30 cellular contexts compared by ENCODE assay signal in the genomic region with DNA sequence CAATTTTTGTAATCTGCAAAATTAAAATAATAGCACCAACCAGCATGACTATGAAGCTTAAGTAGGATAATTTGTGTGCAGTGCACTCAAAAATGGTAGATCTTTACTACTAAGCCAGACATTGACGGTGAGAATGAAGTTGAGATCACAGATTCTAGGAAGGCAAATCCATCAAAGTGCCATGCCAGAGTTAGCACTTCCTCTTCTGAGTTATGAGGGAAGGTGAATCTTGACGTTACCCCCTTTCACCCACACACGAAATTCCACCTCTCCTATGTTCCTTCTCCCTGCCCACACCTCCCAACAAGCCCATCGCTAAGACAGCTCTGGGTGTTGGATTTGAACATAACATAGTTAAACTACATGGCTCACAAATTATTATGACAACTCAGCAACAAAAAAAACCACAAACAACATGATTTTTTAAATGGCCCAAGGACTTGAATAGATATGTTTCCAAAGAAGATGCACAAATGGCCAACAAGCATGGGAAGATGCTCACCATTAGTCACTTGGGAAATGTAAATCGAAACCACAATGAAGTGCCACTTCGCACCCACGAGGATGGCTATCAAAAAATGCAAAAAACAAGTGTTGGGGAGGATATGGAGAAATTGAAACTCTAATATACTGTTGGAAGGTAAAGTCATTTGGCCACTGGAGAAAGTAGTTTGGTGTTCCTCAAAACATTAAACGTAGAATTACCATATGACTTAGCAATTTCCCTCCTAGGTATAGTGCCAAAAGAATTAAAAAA.
"Had no signal": no experiment of that assay in that cellular context is flagged by ENCODE, and none has a peak within 500 bp of the region (broad histone marks: within the 10 kb centered on the region; RNA-seq: fewer than 3 reads in every experiment).

No MANE protein-coding gene starts in this region.

- H3K9me3 ChIP-seq: gastroesophageal sphincter, pancreas, prostate gland, thyroid gland, upper lobe of left lung, vagina had no signal

- H3K27me3 ChIP-seq: gastroesophageal sphincter, hepatocyte, pancreas, thyroid gland, upper lobe of left lung, vagina had no signal

- H3K36me3 ChIP-seq: gastroesophageal sphincter, pancreas, prostate gland, thyroid gland, upper lobe of left lung, vagina, WERI-Rb-1 had no signal

- ATAC-seq: activated CD4-positive, CD25-positive, alpha-beta regulatory T cell treated with anti-CD3 and anti-CD28 coated beads, Interleukin-2, amount 50 U/mL, for 24 hours; gastroesophageal sphincter; left colon; pancreas; sciatic nerve; stimulated activated memory B cell treated with anti-CD40 and anti-IgM and Interleukin-4, amounts not matched to agents 10 μg/mL and 1 μg/mL and 100 μg/mL, for 72 hours; stimulated activated naive CD8-positive, alpha-beta T cell treated with anti-CD3 and anti-CD28 coated beads, Interleukin-15, amount 100 ng/mL, for 72 hours; T-helper 17 cell had no signal

- H3K27me3 Mint-ChIP-seq: activated naive CD4-positive, alpha-beta T cell treated with anti-CD3 and anti-CD28 coated beads, Interleukin-2, amount 50 U/mL, for 24 hours; stimulated activated naive CD8-positive, alpha-beta T cell treated with anti-CD3 and anti-CD28 coated beads, Interleukin-15, amount 100 ng/mL, for 72 hours; T-helper 17 cell had no signal

- H3K4me3 ChIP-seq: gastroesophageal sphincter, hepatocyte, pancreas, prostate gland, skin epidermis, thyroid gland, upper lobe of left lung, vagina had no signal

- H3K4me1 Mint-ChIP-seq: neural crest cell; stimulated activated memory B cell treated with anti-CD40 and anti-IgM and Interleukin-4, amounts not matched to agents 10 μg/mL and 1 μg/mL and 100 μg/mL, for 72 hours had no signal

- H2AFZ ChIP-seq: hepatocyte had no signal

- H3K27ac Mint-ChIP-seq: activated naive CD4-positive, alpha-beta T cell treated with anti-CD3 and anti-CD28 coated beads, Interleukin-2, amount 50 U/mL, for 24 hours; stimulated activated memory B cell treated with anti-CD40 and anti-IgM and Interleukin-4, amounts not matched to agents 10 μg/mL and 1 μg/mL and 100 μg/mL, for 72 hours; stimulated activated naive CD8-positive, alpha-beta T cell treated with anti-CD3 and anti-CD28 coated beads, Interleukin-15, amount 100 ng/mL, for 72 hours; T-helper 17 cell had no signal

- DNase-seq: activated CD8-positive, alpha-beta memory T cell treated with anti-CD3 and anti-CD28 coated beads for 24 hours; activated gamma-delta T cell treated with Interleukin-2 at 50 U/mL for 16 hours; anterior cingulate cortex; effector CD8-positive, alpha-beta T cell; kidney; left colon; mammary epithelial cell; nucleus accumbens; pancreas; retina; stimulated activated CD4-positive, alpha-beta T cell treated with anti-CD3 and anti-CD28 coated beads, Interleukin-12 subunit alpha, Interleukin-12 subunit beta, amount 100 ng/mL, for 4 hours; stimulated activated CD4-positive, alpha-beta T cell treated with anti-CD3 and anti-CD28 coated beads, Interleukin-4, amount 100 ng/mL, for 1 hour; stimulated activated naive CD8-positive, alpha-beta T cell treated with anti-CD3 and anti-CD28 coated beads, Interleukin-15, amount 100 ng/mL, for 72 hours; T-helper 17 cell; T1000; thyroid gland; upper lobe of left lung; WERI-Rb-1 had no signal

- H3K36me3 Mint-ChIP-seq: activated naive CD4-positive, alpha-beta T cell treated with anti-CD3 and anti-CD28 coated beads, Interleukin-2, amount 50 U/mL, for 24 hours; stimulated activated memory B cell treated with anti-CD40 and anti-IgM and Interleukin-4, amounts not matched to agents 10 μg/mL and 1 μg/mL and 100 μg/mL, for 72 hours had no signal

- H3K4me3 Mint-ChIP-seq: activated naive CD4-positive, alpha-beta T cell treated with anti-CD3 and anti-CD28 coated beads, Interleukin-2, amount 50 U/mL, for 24 hours; neural crest cell; stimulated activated memory B cell treated with anti-CD40 and anti-IgM and Interleukin-4, amounts not matched to agents 10 μg/mL and 1 μg/mL and 100 μg/mL, for 72 hours; stimulated activated naive CD8-positive, alpha-beta T cell treated with anti-CD3 and anti-CD28 coated beads, Interleukin-15, amount 100 ng/mL, for 72 hours; T-helper 17 cell had no signal

- H3K4me1 ChIP-seq: pancreas, prostate gland, thyroid gland, upper lobe of left lung had no signal

- H3K9me3 Mint-ChIP-seq: neural crest cell; stimulated activated memory B cell treated with anti-CD40 and anti-IgM and Interleukin-4, amounts not matched to agents 10 μg/mL and 1 μg/mL and 100 μg/mL, for 72 hours had no signal

- FAIRE-seq: bronchial epithelial cell, colon, kidney, pancreas had no signal

- H3K27ac ChIP-seq: gastroesophageal sphincter, hepatocyte, pancreas, prostate gland, skin epidermis, thyroid gland, upper lobe of left lung, vagina, WERI-Rb-1 had no signal

- H3K79me2 ChIP-seq: hepatocyte had no signal

- H3K4me2 ChIP-seq: hepatocyte had no signal
